25 cellular contexts compared by ENCODE assay signal in genomic region chr20:51434026-51434425, GRCh38.
DNase-seq lines count a peak whose midpoint lies in the region; ATAC-seq and TF ChIP-seq lines count a peak whose summit lies in the region.
"Had no signal": no experiment of that assay in that cellular context is flagged by ENCODE, and none has a peak within 500 bp of the region (broad histone marks: within the 10 kb centered on the region; RNA-seq: fewer than 3 reads in every experiment).

No MANE protein-coding gene starts in this region.

- dilution Hi-C loops in mammary epithelial cell (cut with HindIII; ENCODE audit: low sequenced_read_pairs), result no loop called here

- H3K27me3 Mint-ChIP-seq in MCF 10A (ENCODE audit: insufficient read depth, unreplicated experiment) (no peaks in the 10 kb centered on the region), T-helper 17 cell (no peaks in the 10 kb centered on the region)

- H4K20me1 ChIP-seq in mammary epithelial cell (ENCODE audit: insufficient read depth, low read length), result no peaks in the 10 kb centered on the region

- H3K9me3 Mint-ChIP-seq in MCF 10A (ENCODE audit: unreplicated experiment), result no peaks in the 10 kb centered on the region
- H3K9me3 Mint-ChIP-seq: CD8-positive, alpha-beta T cell had no signal

- H3K4me1 Mint-ChIP-seq in MCF 10A (ENCODE audit: insufficient read depth, unreplicated experiment), result peaks cover 11% of the 10 kb centered on the region
- H3K4me1 Mint-ChIP-seq in T-helper 17 cell, result peaks cover 46% of the 10 kb centered on the region

- H3K27me3 ChIP-seq in mammary epithelial cell (ENCODE audit: insufficient read depth, low read length), result no peaks in the 10 kb centered on the region
- no peaks in the 10 kb centered on the region for H3K27me3 ChIP-seq in ovary
- H3K27me3 ChIP-seq: MG63 had no signal

- H3K9ac ChIP-seq in mammary epithelial cell (ENCODE audit: insufficient read depth, low read length), result no peak overlapping the region
- H3K9ac ChIP-seq: GM23248, SK-N-SH had no signal

- CTCF ChIA-PET in MCF 10A (lab: Yijun Ruan, JAX), result interaction anchor here (0.6 to 0.9 kb wide), 3 partner anchors 92 to 672 kb away, joined by 3 to 4 read pairs (median 3); no protein-coding TSS in a partner anchor
- CTCF ChIA-PET in mammary epithelial cell (lab: Charles Lee; ENCODE audit: low non-redundant PET), result no interaction called here

- no peaks in the 10 kb centered on the region for H3K9me3 ChIP-seq in mammary epithelial cell (replicated peaks; ENCODE audit: insufficient read depth, low read length)
- H3K9me3 ChIP-seq in T-helper 17 cell (ENCODE audit: control insufficient read depth, low read length, poor library complexity, severe bottlenecking), result no peaks in the 10 kb centered on the region
- H3K9me3 ChIP-seq in ovary, result no peaks in the 10 kb centered on the region
- H3K9me3 ChIP-seq: Caco-2, MG63, SK-N-SH had no signal

- no peak for TF ChIP-seq POLR2A in ovary (IDR thresholded peaks at IDR 0.05)

- H3K27ac ChIP-seq in mammary epithelial cell (ENCODE audit: insufficient read depth, low read depth, low read length) (no peak overlapping the region), ovary (no peak overlapping the region)
- H3K27ac ChIP-seq: 22Rv1, GM23248 had no signal

- TF ChIP-seq CTCF in MCF 10A (IDR thresholded peaks at IDR 0.05; ENCODE audit: unreplicated experiment) (no peak), mammary epithelial cell (conservative IDR thresholded peaks at IDR 0.05 in 1 of 2, IDR thresholded peaks at IDR 0.05 in 1 of 2; ENCODE audit: extremely low read depth in 1 of 2, insufficient read depth in 1 of 2, low read depth in 1 of 2, low read length in 2 of 2) (no peak), ovary (IDR thresholded peaks at IDR 0.05) (no peak)

- no peak for ATAC-seq in T-helper 17 cell
- ATAC-seq: CD8-positive, alpha-beta T cell had no signal

- DNase-seq in MCF 10A (ENCODE audit: unreplicated experiment) (no peak), mammary epithelial cell (no peak), T-helper 17 cell (no peak), posterior vena cava (ENCODE audit: low spot score) (peak; percentile 53), ovary (no peak), GF-D8 (lab: John Stamatoyannopoulos, UW) (no peak)
- DNase-seq in activated naive CD4-positive, alpha-beta T cell (lab: John Stamatoyannopoulos, UW), result no peak
- DNase-seq: C1 segment of cervical spinal cord; Caco-2; CD8-positive, alpha-beta T cell; DMS79; EL; GDM1; H7; KBM-7; MG63; NCI-H1105 treated with DMSO at 0.1 percent for 48 hours; NCI-H146; NCI-H1930; NCI-H2107; NCI-H524; NCI-H774; SK-N-SH had no signal

- H3K4me2 ChIP-seq in mammary epithelial cell (ENCODE audit: insufficient read depth, low read depth, low read length), result no peak overlapping the region
- H3K4me2 ChIP-seq: SK-N-SH had no signal

- H3K4me1 ChIP-seq in mammary epithelial cell (ENCODE audit: insufficient read depth, low read length) (peaks cover 6% of the 10 kb centered on the region), ovary (ENCODE audit: insufficient read depth) (no peaks in the 10 kb centered on the region)

- in situ Hi-C loops in mammary epithelial cell (cut with MboI; ENCODE audit: low sequenced_read_pairs in 2 of 2), result no loop called here

- intact Hi-C loops in MCF 10A (cut with micrococcal nuclease), result no loop called here
- intact Hi-C loops in mammary epithelial cell (cut with micrococcal nuclease), result no loop called here
- intact Hi-C loops in posterior vena cava (cut with DNase I), result no loop called here
- intact Hi-C loops in ovary (cut with DNase I), result no loop called here

- no peak for TF ChIP-seq EP300 in ovary (IDR thresholded peaks at IDR 0.05)

- POLR2A ChIA-PET in MCF 10A (lab: Yijun Ruan, JAX), result interaction anchor here (0.7 to 2.0 kb wide), 2 partner anchors 11 to 23 kb away, joined by 3 to 6 read pairs; no protein-coding TSS in a partner anchor

- H3K79me2 ChIP-seq in mammary epithelial cell (ENCODE audit: insufficient read depth, low read length), result no peaks in the 10 kb centered on the region

- H3K36me3 ChIP-seq in mammary epithelial cell (ENCODE audit: insufficient read depth, low read length), result no peaks in the 10 kb centered on the region
- H3K36me3 ChIP-seq in ovary, result no peaks in the 10 kb centered on the region
- H3K36me3 ChIP-seq: MG63 had no signal

- no peak overlapping the region for H3K4me3 ChIP-seq in mammary epithelial cell (replicated peaks in 1 of 3; ENCODE audit: insufficient read depth in 1 of 3, low read depth in 2 of 3, low read length in 3 of 3)
- no peak overlapping the region for H3K4me3 ChIP-seq in ovary
- H3K4me3 ChIP-seq: GM23248, MG63 had no signal

- WGBS in mammary epithelial cell (ENCODE audit: low coverage, missing lambda C conversion rate), result 80% methylated on average over 1 of the region's 2 CpGs
- 93 to 96% (median 95%) methylated on average over 2 of the region's 2 CpGs for WGBS in ovary, 3 donors

- H3K4me3 Mint-ChIP-seq in MCF 10A (ENCODE audit: unreplicated experiment), result no peak overlapping the region
- H3K4me3 Mint-ChIP-seq in T-helper 17 cell, result no peak overlapping the region
- H3K4me3 Mint-ChIP-seq: CD8-positive, alpha-beta T cell had no signal

- BruUV-seq in MCF 10A (replicated peaks; lab: Mats Ljungman, UMichigan) (no TSS peak), mammary epithelial cell (replicated peaks; lab: Mats Ljungman, UMichigan) (no TSS peak)

- no peak overlapping the region for H2AFZ ChIP-seq in mammary epithelial cell (ENCODE audit: low read depth, low read length)
- H2AFZ ChIP-seq: GM23248 had no signal

- H3K27ac Mint-ChIP-seq in MCF 10A (ENCODE audit: low read depth, unreplicated experiment) (peak overlapping the region; percentile 7), T-helper 17 cell (peak overlapping the region; percentile 11)
- H3K27ac Mint-ChIP-seq: CD8-positive, alpha-beta T cell had no signal

- H3K36me3 Mint-ChIP-seq in MCF 10A (ENCODE audit: insufficient read depth, unreplicated experiment), result no peaks in the 10 kb centered on the region
- peaks cover 13% of the 10 kb centered on the region for H3K36me3 Mint-ChIP-seq in T-helper 17 cell (ENCODE audit: low read depth)
